Comparison of ENCODE assay signal across 14 cellular contexts in genomic region chr2:219173176-219173575, GRCh38. TPM values are rescaled to one million over a fixed set of nuclear protein-coding genes. Genes with fewer than 3 reads are reported as not detected.
DNase-seq lines count a peak whose midpoint lies in the region; ATAC-seq lines count a peak whose summit lies in the region.
"Had no signal": no experiment of that assay in that cellular context is flagged by ENCODE, and none has a peak within 500 bp of the region (broad histone marks: within the 10 kb centered on the region; RNA-seq: fewer than 3 reads in every experiment).

No MANE protein-coding gene starts in this region.

- peaks cover 62% of the 10 kb centered on the region for H3K36me3 Mint-ChIP-seq in activated T-cell treated with anti-CD3 and anti-CD28 coated beads, Interleukin-2, amount 50 U/mL, for 24 hours (ENCODE audit: low read depth)
- H3K36me3 Mint-ChIP-seq in activated T-cell treated with anti-CD3 and anti-CD28 coated beads, Interleukin-2, amount 50 U/mL, for 4 hours (ENCODE audit: insufficient read depth): peaks cover 21% of the 10 kb centered on the region
- H3K36me3 Mint-ChIP-seq in T-cell: peaks cover 30% of the 10 kb centered on the region

- no peaks in the 10 kb centered on the region for H3K27me3 Mint-ChIP-seq in activated T-cell treated with anti-CD3 and anti-CD28 coated beads, Interleukin-2, amount 50 U/mL, for 24 hours
- H3K27me3 Mint-ChIP-seq in activated T-cell treated with anti-CD3 and anti-CD28 coated beads, Interleukin-2, amount 50 U/mL, for 4 hours (ENCODE audit: low read depth): no peaks in the 10 kb centered on the region
- no peaks in the 10 kb centered on the region for H3K27me3 Mint-ChIP-seq in T-cell
- H3K27me3 Mint-ChIP-seq: IgD-negative memory B cell had no signal

- ATAC-seq in activated T-cell treated with anti-CD3 and anti-CD28 coated beads, Interleukin-2, amount 50 U/mL, for 4 hours: no peak
- no peak for ATAC-seq in T-cell (replicated peaks in 1 of 4)

- POLR2A ChIA-PET in T-cell (lab: Charles Lee): no interaction called here

- H3K4me3 Mint-ChIP-seq in activated T-cell treated with anti-CD3 and anti-CD28 coated beads, Interleukin-2, amount 50 U/mL, for 24 hours: no peak overlapping the region
- no peak overlapping the region for H3K4me3 Mint-ChIP-seq in activated T-cell treated with anti-CD3 and anti-CD28 coated beads, Interleukin-2, amount 50 U/mL, for 4 hours
- no peak overlapping the region for H3K4me3 Mint-ChIP-seq in T-cell

- H3K9me3 Mint-ChIP-seq in activated T-cell treated with anti-CD3 and anti-CD28 coated beads, Interleukin-2, amount 50 U/mL, for 24 hours: no peaks in the 10 kb centered on the region
- no peaks in the 10 kb centered on the region for H3K9me3 Mint-ChIP-seq in activated T-cell treated with anti-CD3 and anti-CD28 coated beads, Interleukin-2, amount 50 U/mL, for 4 hours
- H3K9me3 Mint-ChIP-seq in T-cell: no peaks in the 10 kb centered on the region
- H3K9me3 Mint-ChIP-seq: IgD-negative memory B cell had no signal

- CTCF ChIA-PET in T-cell (lab: Charles Lee): interaction anchor here (0.6 to 0.8 kb wide), 2 partner anchors 31 to 296 kb away, joined by 3 to 8 read pairs; no protein-coding TSS in a partner anchor

- H3K27ac Mint-ChIP-seq in activated T-cell treated with anti-CD3 and anti-CD28 coated beads, Interleukin-2, amount 50 U/mL, for 24 hours: peak overlapping the region; percentile 4
- H3K27ac Mint-ChIP-seq in T-cell: peak overlapping the region; percentile 15 to 39

- peaks cover 52% of the 10 kb centered on the region for H3K4me1 Mint-ChIP-seq in activated T-cell treated with anti-CD3 and anti-CD28 coated beads, Interleukin-2, amount 50 U/mL, for 24 hours (ENCODE audit: low read depth)
- H3K4me1 Mint-ChIP-seq in activated T-cell treated with anti-CD3 and anti-CD28 coated beads, Interleukin-2, amount 50 U/mL, for 4 hours (ENCODE audit: low read depth): peaks cover 33% of the 10 kb centered on the region
- H3K4me1 Mint-ChIP-seq in T-cell: peaks cover 35 to 51% (median 41%) of the 10 kb centered on the region in 3 donors

- no peak for DNase-seq in activated T-cell treated with anti-CD3 and anti-CD28 coated beads, Interleukin-2, amount 50 U/mL, for 24 hours
- DNase-seq in activated T-cell treated with anti-CD3 and anti-CD28 coated beads, Interleukin-2, amount 50 U/mL, for 4 hours: no peak
- DNase-seq in T-cell (no peak), mucosa of gallbladder (ENCODE audit: low spot score) (peak; percentile 8), putamen (ENCODE audit: low spot score) (no peak)
- DNase-seq: C1 segment of cervical spinal cord, DMS79 treated with DMSO at 0.1 percent for 48 hours, NCI-H1436, NCI-H1930, NCI-H226, NCI-H524 treated with DMSO at 0.1 percent for 48 hours, PC-9, SIG-M5 had no signal

RNA-seq across cellular contexts. Expression of gene SLC23A3, which starts 3.3 kb away (rescaled TPM):
- under 1 TPM; 0.71 to 0.89 (median 0.84) TPM for total RNA-seq in activated T-cell treated with anti-CD3 and anti-CD28 coated beads, Interleukin-2, amount 50 U/mL, for 4 hours
- total RNA-seq in T-cell: 1 to 10 TPM in 3 of 5 donors, under 1 TPM in 2; 0.54 to 8.7 (median 5.1) TPM
- 4.7 TPM for total RNA-seq in mucosa of gallbladder

RNA-seq across cellular contexts. Expression of gene CNPPD1, which starts 3.5 kb away (rescaled TPM):
- total RNA-seq in activated T-cell treated with anti-CD3 and anti-CD28 coated beads, Interleukin-2, amount 50 U/mL, for 4 hours: 10 to 100 TPM; 66.8 to 78.9 (median 72.7) TPM
- total RNA-seq in T-cell (10 to 100 TPM; 49.2 to 89.5 (median 83.2) TPM), mucosa of gallbladder (81.2 TPM)

RNA-seq across cellular contexts. Expression of gene RETREG2, which starts 4.9 kb away (rescaled TPM):
- total RNA-seq in activated T-cell treated with anti-CD3 and anti-CD28 coated beads, Interleukin-2, amount 50 U/mL, for 4 hours: 10 to 100 TPM; 55.0 to 63.1 (median 62.7) TPM
- total RNA-seq in T-cell (100 to 1,000 TPM in 3 of 5 donors, 10 to 100 TPM in 2; 85.2 to 131 (median 109) TPM), mucosa of gallbladder (116 TPM)

RNA-seq across cellular contexts. Expression of gene NHEJ1, which starts 12.6 kb away (rescaled TPM):
- 10 to 100 TPM; 26.5 to 33.3 (median 30.1) TPM for total RNA-seq in activated T-cell treated with anti-CD3 and anti-CD28 coated beads, Interleukin-2, amount 50 U/mL, for 4 hours
- total RNA-seq in T-cell: 10 to 100 TPM; 17.3 to 21.1 (median 18.2) TPM
- 8.7 TPM for total RNA-seq in mucosa of gallbladder

RNA-seq across cellular contexts. Expression of gene ZFAND2B, which starts 33.4 kb away (rescaled TPM):
- total RNA-seq in activated T-cell treated with anti-CD3 and anti-CD28 coated beads, Interleukin-2, amount 50 U/mL, for 4 hours: 10 to 100 TPM; 27.0 to 35.3 (median 31.7) TPM
- total RNA-seq in T-cell (10 to 100 TPM; 61.7 to 91.6 (median 85.6) TPM), mucosa of gallbladder (52.6 TPM)
